26 cellular contexts compared by ENCODE assay signal in the genomic region with DNA sequence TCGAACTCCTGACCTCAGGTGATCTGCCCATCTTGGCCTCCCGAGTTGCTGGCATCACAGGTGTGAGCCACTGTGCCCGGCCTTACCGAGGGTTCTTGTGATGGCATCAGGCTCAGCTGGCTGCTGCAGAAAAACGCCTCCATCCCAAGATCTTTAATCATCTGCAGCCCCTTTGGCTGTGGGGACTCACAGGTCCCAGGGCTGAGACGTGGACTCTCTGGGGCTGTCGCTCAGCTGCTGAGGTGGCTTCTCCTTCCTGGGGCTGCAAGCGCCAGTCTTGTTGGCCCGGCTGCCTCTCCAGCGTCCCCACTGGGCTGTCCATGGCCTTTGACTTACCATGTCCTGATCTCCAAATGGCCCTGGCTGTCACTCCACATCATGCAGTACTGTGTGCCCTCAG. TPM values are rescaled to one million over a fixed set of nuclear protein-coding genes. Genes with fewer than 3 reads are reported as not detected.
"Had no signal": no experiment of that assay in that cellular context is flagged by ENCODE, and none has a peak within 500 bp of the region (broad histone marks: within the 10 kb centered on the region; RNA-seq: fewer than 3 reads in every experiment).

No MANE protein-coding gene starts in this region.

- ATAC-seq: left colon; left lung; lower lobe of right lung; naive thymus-derived CD8-positive, alpha-beta T cell; right lobe of liver; stimulated activated naive B cell treated with anti-CD40 and anti-IgM and Interleukin-4, amounts not matched to agents 10 μg/mL and 1 μg/mL and 100 μg/mL, for 72 hours; stimulated activated naive CD8-positive, alpha-beta T cell treated with anti-CD3 and anti-CD28 coated beads, Interleukin-15, Interleukin-2, amounts not matched to agents 100 U/mL and 50 U/mL, for 24 hours had no signal

- H3K4me2 ChIP-seq: neural progenitor cell, smooth muscle cell had no signal

- H3K4me3 ChIP-seq: left lung, lower lobe of right lung, neural progenitor cell, ovary, right atrium auricular region, right lobe of liver, smooth muscle cell, stomach, testis, thyroid gland, transverse colon, vagina had no signal

- H3K27ac ChIP-seq: left lung, lower lobe of right lung, neural progenitor cell, ovary, right atrium auricular region, right lobe of liver, stomach, testis, thyroid gland, transverse colon, vagina had no signal

- H2AFZ ChIP-seq: neural progenitor cell had no signal

- H3K27me3 ChIP-seq: neural progenitor cell, ovary, right atrium auricular region, right lobe of liver, stomach, testis, thyroid gland, transverse colon, vagina had no signal

- H3K4me1 ChIP-seq: right lobe of liver, testis, vagina had no signal

- H3K9ac ChIP-seq: neural progenitor cell had no signal

- H3K27me3 Mint-ChIP-seq: stimulated activated naive B cell treated with anti-CD40 and anti-IgM and Interleukin-4, amounts not matched to agents 10 μg/mL and 1 μg/mL and 100 μg/mL, for 72 hours had no signal

- H3K4me3 Mint-ChIP-seq: immature natural killer cell; naive thymus-derived CD8-positive, alpha-beta T cell; nephron; neural progenitor cell had no signal

- H3K36me3 ChIP-seq: left lung, lower lobe of right lung, neural progenitor cell, ovary, right atrium auricular region, right lobe of liver, stomach, thyroid gland, transverse colon, vagina had no signal

- H3K36me3 Mint-ChIP-seq: naive thymus-derived CD8-positive, alpha-beta T cell had no signal

- H3K27ac Mint-ChIP-seq: immature natural killer cell; naive thymus-derived CD8-positive, alpha-beta T cell; nephron; neural progenitor cell; stimulated activated naive B cell treated with anti-CD40 and anti-IgM and Interleukin-4, amounts not matched to agents 10 μg/mL and 1 μg/mL and 100 μg/mL, for 72 hours had no signal

- H3K9me3 ChIP-seq: left lung, lower lobe of right lung, ovary, right atrium auricular region, right lobe of liver, stomach, testis, thyroid gland, transverse colon, vagina had no signal

- DNase-seq: hypothalamus; immature natural killer cell; left colon; lower lobe of right lung; mammary epithelial cell; mesenchymal stem cell; ovary; right lobe of liver; stimulated activated CD4-positive, alpha-beta T cell treated with anti-CD3 and anti-CD28 coated beads, Interleukin-1b, Interleukin-23, amount 100 ng/mL, for 48 hours; stimulated activated CD4-positive, alpha-beta T cell treated with anti-CD3 and anti-CD28 coated beads, Interleukin-2, amount 100 ng/mL, for 48 hours; stimulated activated CD4-positive, alpha-beta T cell treated with anti-CD3 and anti-CD28 coated beads, Interleukin-4, amount 100 ng/mL, for 4 hours; stimulated activated CD8-positive, alpha-beta memory T cell treated with anti-CD3 and anti-CD28 coated beads, Interleukin-4, amount 100 ng/mL, for 48 hours; stimulated activated naive B cell treated with anti-CD40 and anti-IgM and Interleukin-4, amounts not matched to agents 10 μg/mL and 1 μg/mL and 100 μg/mL, for 72 hours; stimulated activated naive CD8-positive, alpha-beta T cell treated with anti-CD3 and anti-CD28 coated beads, Interleukin-15, Interleukin-2, amounts not matched to agents 100 U/mL and 50 U/mL, for 24 hours; stomach; testis; thyroid gland; transverse colon had no signal

- H3K9me3 Mint-ChIP-seq: naive thymus-derived CD8-positive, alpha-beta T cell; nephron; neural progenitor cell; stimulated activated naive B cell treated with anti-CD40 and anti-IgM and Interleukin-4, amounts not matched to agents 10 μg/mL and 1 μg/mL and 100 μg/mL, for 72 hours had no signal

RNA-seq across cellular contexts. Expression of a gene that starts 20.0 kb away (rescaled TPM):
- total RNA-seq: pulmonary artery endothelial cell had no signal
